8 cellular contexts compared by ENCODE assay signal in genomic region chr1:174160109-174160473, GRCh38. TPM values are rescaled to one million over a fixed set of nuclear protein-coding genes. Genes with fewer than 3 reads are reported as not detected.
DNase-seq lines count a peak whose midpoint lies in the region; ATAC-seq, FAIRE-seq and TF ChIP-seq lines count a peak whose summit lies in the region.

No MANE protein-coding gene starts in this region.

- peak overlapping the region; percentile 85 for H3K4me3 ChIP-seq in SJSA1
- peak overlapping the region; percentile 91 for H3K4me3 ChIP-seq in bronchial epithelial cell (ENCODE audit: low read depth, low read length)
- H3K4me3 ChIP-seq in kidney epithelial cell (ENCODE audit: low read depth, low read length) = peak overlapping the region; percentile 94

- no peaks in the 10 kb centered on the region for H3K9me3 ChIP-seq in SJSA1 (replicated peaks)

- ATAC-seq in HG02884 (IDR thresholded peaks at IDR 0.05; ENCODE audit: unreplicated experiment) = peak; percentile 10

- DNase-seq in NCI-H82 (lab: John Stamatoyannopoulos, UW) (peak; percentile 51), NCI-H82 treated with DMSO at 0.1 percent for 48 hours (lab: John Stamatoyannopoulos, UW; ENCODE audit: unreplicated experiment) (no peak), SJSA1 (ENCODE audit: low read depth in 1 of 2, low spot score in 2 of 2) (peak; percentile 25 to 46), bronchial epithelial cell (ENCODE audit: low read depth) (peak; percentile 49), kidney epithelial cell (ENCODE audit: low read depth) (peak; percentile 18), NCI-H2107 treated with DMSO at 0.1 percent for 48 hours (lab: John Stamatoyannopoulos, UW; ENCODE audit: unreplicated experiment) (no peak)
- peak; percentile 13 to 20 for DNase-seq in stimulated activated CD4-positive, alpha-beta T cell treated with anti-CD3 and anti-CD28 coated beads, Interleukin-2, amount 100 ng/mL, for 48 hours

- no peak for FAIRE-seq in bronchial epithelial cell (lab: Jason Lieb, UNC)

- H3K27me3 ChIP-seq in SJSA1 (replicated peaks) (no peaks in the 10 kb centered on the region), bronchial epithelial cell (ENCODE audit: control insufficient read depth, insufficient read depth, low read length) (no peaks in the 10 kb centered on the region), kidney epithelial cell (ENCODE audit: control insufficient read depth, insufficient read depth, low read length) (no peaks in the 10 kb centered on the region)

- TF ChIP-seq CTCF in bronchial epithelial cell (IDR thresholded peaks at IDR 0.05; ENCODE audit: insufficient read depth, low read length, severe bottlenecking) = no peak
- TF ChIP-seq CTCF in kidney epithelial cell (IDR thresholded peaks at IDR 0.05; ENCODE audit: insufficient read depth, low read length, poor library complexity, severe bottlenecking) = no peak

- H3K27ac ChIP-seq in SJSA1 = no peak overlapping the region

- H3K36me3 ChIP-seq in SJSA1 = no peaks in the 10 kb centered on the region; the same call in 1 of the 2 replicates
- H3K36me3 ChIP-seq in bronchial epithelial cell (ENCODE audit: control insufficient read depth, insufficient read depth, low read length) = no peaks in the 10 kb centered on the region
- no peaks in the 10 kb centered on the region for H3K36me3 ChIP-seq in kidney epithelial cell (ENCODE audit: control insufficient read depth, insufficient read depth, low read length)

- peaks cover 10% of the 10 kb centered on the region for H3K4me1 ChIP-seq in SJSA1 (replicated peaks)

RNA-seq across cellular contexts. Expression of gene RABGAP1L, which starts 0.8 kb away (rescaled TPM):
- total RNA-seq in SJSA1 (2014; rRNA removed; shearing (Covaris generic)) = 19.6 and 24.6 TPM in 2 replicates
- 34.1 and 37.4 TPM in 2 replicates for total RNA-seq in bronchial epithelial cell
- 22.1 and 26.3 TPM in 2 replicates for total RNA-seq in kidney epithelial cell

Comparison
In these comparisons a context has a peak if more than half of its experiments do, and no peak if none do; other contexts are left out.
1. DNase-seq: peak in NCI-H82 (single experiment), SJSA1 (2 of 2), bronchial epithelial cell (single experiment), kidney epithelial cell (single experiment) and stimulated activated CD4-positive, alpha-beta T cell treated with anti-CD3 and anti-CD28 coated beads, Interleukin-2, amount 100 ng/mL, for 48 hours (2 of 2); none in NCI-H82 treated with DMSO at 0.1 percent for 48 hours (single experiment) and NCI-H2107 treated with DMSO at 0.1 percent for 48 hours (single experiment).
2. Peak in every context shown above with its lines, with median percentiles within 50 percentile points of each other: H3K4me3 ChIP-seq.